ENCODE assay signal across 11 cellular contexts in genomic region chr16:50297301-50298074, GRCh38. TPM values are rescaled to one million over a fixed set of nuclear protein-coding genes. Genes with fewer than 3 reads are reported as not detected.
DNase-seq lines count a peak whose midpoint lies in the region; ATAC-seq and TF ChIP-seq lines count a peak whose summit lies in the region.
"Had no signal": no experiment of that assay in that cellular context is flagged by ENCODE, and none has a peak within 500 bp of the region (broad histone marks: within the 10 kb centered on the region; RNA-seq: fewer than 3 reads in every experiment).

No MANE protein-coding gene starts in this region.

- ATAC-seq in activated B cell treated with CpG ODN at 0.5 μM for 24 hours (ENCODE audit: low read depth) (no peak), memory B cell (ENCODE audit: low read depth) (no peak)
- ATAC-seq: WTC11 had no signal

- H3K4me3 ChIP-seq in CD8-positive, alpha-beta memory T cell (ENCODE audit: low read length) = no peak overlapping the region
- H3K4me3 ChIP-seq in brain microvascular endothelial cell (ENCODE audit: low read depth, low read length) = no peak overlapping the region

- H3K4me1 Mint-ChIP-seq in CD8-positive, alpha-beta memory T cell = peaks cover 0 to 6% (median 3%) of the 10 kb centered on the region in 3 donors
- H3K4me1 Mint-ChIP-seq in activated B cell treated with CpG ODN at 0.5 μM for 24 hours = peaks cover 4% of the 10 kb centered on the region
- peaks cover 7% of the 10 kb centered on the region for H3K4me1 Mint-ChIP-seq in memory B cell

- H3K27me3 ChIP-seq in CD8-positive, alpha-beta memory T cell (ENCODE audit: insufficient read depth, low read length, poor library complexity, severe bottlenecking) = no peaks in the 10 kb centered on the region
- H3K27me3 ChIP-seq in brain microvascular endothelial cell (replicated peaks) = no peaks in the 10 kb centered on the region

- H3K27ac Mint-ChIP-seq in CD8-positive, alpha-beta memory T cell = peak overlapping the region in 5 of 8 donors; percentile 35 to 82 (median 42)
- H3K27ac Mint-ChIP-seq in activated B cell treated with CpG ODN at 0.5 μM for 24 hours (peak overlapping the region; percentile 63), memory B cell (peak overlapping the region; percentile 78)

- no peak overlapping the region for H3K27ac ChIP-seq in CD8-positive, alpha-beta memory T cell (ENCODE audit: low read depth, low read length)
- no peak overlapping the region for H3K27ac ChIP-seq in brain microvascular endothelial cell
- H3K27ac ChIP-seq: epithelial cell of prostate, parathyroid adenoma had no signal

- no peaks in the 10 kb centered on the region for H3K27me3 Mint-ChIP-seq in CD8-positive, alpha-beta memory T cell
- H3K27me3 Mint-ChIP-seq in activated B cell treated with CpG ODN at 0.5 μM for 24 hours (no peaks in the 10 kb centered on the region), memory B cell (no peaks in the 10 kb centered on the region)

- peaks cover 0 to 87% (median 0%) of the 10 kb centered on the region in 3 donors for H3K36me3 Mint-ChIP-seq in CD8-positive, alpha-beta memory T cell
- peaks cover 66% of the 10 kb centered on the region for H3K36me3 Mint-ChIP-seq in activated B cell treated with CpG ODN at 0.5 μM for 24 hours (ENCODE audit: low read depth)
- peaks cover 20% of the 10 kb centered on the region for H3K36me3 Mint-ChIP-seq in memory B cell
- H3K36me3 Mint-ChIP-seq: WTC11 had no signal

- CTCF ChIA-PET in CD8-positive, alpha-beta memory T cell (lab: Charles Lee) = interaction anchor here (1.6 kb wide), 1 partner anchor 368 kb away, joined by 3 read pairs; no protein-coding TSS in a partner anchor
- CTCF ChIA-PET in activated B cell treated with CpG ODN at 0.5 μM for 24 hours (lab: Charles Lee) = no interaction called here

- intact Hi-C loops in activated B cell treated with CpG ODN at 0.5 μM for 24 hours (cut with micrococcal nuclease) = no loop called here

- H3K9me3 Mint-ChIP-seq in CD8-positive, alpha-beta memory T cell = no peaks in the 10 kb centered on the region
- no peaks in the 10 kb centered on the region for H3K9me3 Mint-ChIP-seq in activated B cell treated with CpG ODN at 0.5 μM for 24 hours
- no peaks in the 10 kb centered on the region for H3K9me3 Mint-ChIP-seq in memory B cell
- H3K9me3 Mint-ChIP-seq: WTC11 had no signal

- H3K9me3 ChIP-seq in CD8-positive, alpha-beta memory T cell (ENCODE audit: low read length) = no peaks in the 10 kb centered on the region

- H3K4me3 Mint-ChIP-seq in CD8-positive, alpha-beta memory T cell = no peak overlapping the region
- no peak overlapping the region for H3K4me3 Mint-ChIP-seq in activated B cell treated with CpG ODN at 0.5 μM for 24 hours
- H3K4me3 Mint-ChIP-seq in memory B cell = no peak overlapping the region
- H3K4me3 Mint-ChIP-seq: WTC11 had no signal

- in situ Hi-C loops in brain microvascular endothelial cell (cut with HindIII; ENCODE audit: low pct_ligation_motif_present, low sequenced_read_pairs) = no loop called here

- TF ChIP-seq CTCF in activated B cell treated with CpG ODN at 0.5 μM for 24 hours (IDR thresholded peaks at IDR 0.05) = no peak
- TF ChIP-seq CTCF in brain microvascular endothelial cell (IDR thresholded peaks at IDR 0.05; ENCODE audit: low read depth, low read length, missing control alignments) = no peak

- POLR2A ChIA-PET in CD8-positive, alpha-beta memory T cell (lab: Charles Lee) = no interaction called here
- POLR2A ChIA-PET in activated B cell treated with CpG ODN at 0.5 μM for 24 hours (lab: Charles Lee) = interaction anchor here (1.2 kb wide), 1 partner anchor 24 kb away, joined by 3 read pairs; no protein-coding TSS in a partner anchor

- DNase-seq in CD8-positive, alpha-beta memory T cell = peak in 1 of 5 donors; percentile 38
- DNase-seq in NAMALWA (ENCODE audit: low spot score) (peak; percentile 43), activated B cell treated with CpG ODN at 0.5 μM for 24 hours (no peak), memory B cell (ENCODE audit: low spot score in 2 of 2) (no peak), NK-92 (lab: John Stamatoyannopoulos, UW; ENCODE audit: unreplicated experiment) (no peak), brain microvascular endothelial cell (no peak), LoVo (ENCODE audit: low spot score) (no peak), OCI-M2 (lab: John Stamatoyannopoulos, UW; ENCODE audit: unreplicated experiment) (no peak)

- H3K4me1 ChIP-seq in CD8-positive, alpha-beta memory T cell (ENCODE audit: insufficient read depth, low read length) = no peaks in the 10 kb centered on the region
- H3K4me1 ChIP-seq: parathyroid adenoma had no signal

- peaks cover 65% of the 10 kb centered on the region for H3K36me3 ChIP-seq in CD8-positive, alpha-beta memory T cell (ENCODE audit: insufficient read depth, low read length)
- H3K36me3 ChIP-seq in brain microvascular endothelial cell (replicated peaks) = peaks cover 17% of the 10 kb centered on the region

RNA-seq across cellular contexts. Expression of gene ADCY7, which starts 31.1 kb away (rescaled TPM):
- 10 to 100 TPM; 76.6 to 83.4 TPM for total RNA-seq in CD8-positive, alpha-beta memory T cell
- polyA plus RNA-seq in CD8-positive, alpha-beta memory T cell = 88.1 TPM
- total RNA-seq in activated B cell treated with CpG ODN at 0.5 μM for 24 hours = 109 and 128 TPM in 2 replicates
